ENCODE assay signal across 1 cellular context in genomic region chr7:47153076-47153475, GRCh38.
TF ChIP-seq lines count a peak whose summit lies in the region.

No MANE protein-coding gene starts in this region.

TF ChIP-seq in GM23338, 12 proteins besides CTCF, POLR2A, EP300 and RAD21 (continued from another document):
- no peak for TF ChIP-seq CREB1 (CRISPR knock-in tag; IDR thresholded peaks at IDR 0.05; ENCODE audit: low read depth)
